Comparison of ENCODE assay signal across 1 cellular context in the genomic region with DNA sequence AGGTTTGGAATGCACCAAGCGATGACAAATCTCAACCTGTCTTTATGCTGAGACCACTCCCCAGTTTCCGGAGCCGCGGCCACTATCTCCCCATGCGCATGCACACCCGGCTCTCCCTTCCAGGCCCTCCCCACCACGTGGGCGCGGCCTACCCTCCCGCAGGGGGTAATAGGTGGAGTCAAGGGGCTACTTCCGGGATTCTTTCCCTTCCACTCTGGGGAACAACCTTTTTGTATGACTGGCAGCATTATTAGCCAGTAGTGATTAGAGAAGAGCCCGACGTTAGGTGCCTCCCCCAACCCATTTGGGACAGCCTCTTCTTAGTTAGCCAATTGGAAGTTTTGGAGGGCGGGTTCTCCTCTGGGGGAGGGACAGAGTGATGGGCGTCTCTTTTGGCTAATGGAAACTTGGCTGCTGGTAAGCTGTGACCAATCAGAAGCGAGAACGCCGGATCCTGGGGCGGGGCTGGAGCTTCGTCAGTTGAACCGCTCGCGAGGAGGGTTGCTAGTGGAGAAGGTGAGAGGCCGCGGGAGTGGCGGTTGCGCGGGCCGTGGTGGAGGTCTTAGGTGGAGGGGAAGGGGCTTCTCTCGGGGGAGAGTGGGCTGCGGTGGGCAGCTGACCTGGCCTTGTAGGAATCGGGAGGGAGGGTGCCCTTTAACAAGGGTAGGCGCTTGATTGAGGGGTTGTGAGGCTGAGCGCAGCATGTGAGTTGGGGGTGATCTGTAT.
TF ChIP-seq lines count a peak whose summit lies in the region.

A gene with protein sequence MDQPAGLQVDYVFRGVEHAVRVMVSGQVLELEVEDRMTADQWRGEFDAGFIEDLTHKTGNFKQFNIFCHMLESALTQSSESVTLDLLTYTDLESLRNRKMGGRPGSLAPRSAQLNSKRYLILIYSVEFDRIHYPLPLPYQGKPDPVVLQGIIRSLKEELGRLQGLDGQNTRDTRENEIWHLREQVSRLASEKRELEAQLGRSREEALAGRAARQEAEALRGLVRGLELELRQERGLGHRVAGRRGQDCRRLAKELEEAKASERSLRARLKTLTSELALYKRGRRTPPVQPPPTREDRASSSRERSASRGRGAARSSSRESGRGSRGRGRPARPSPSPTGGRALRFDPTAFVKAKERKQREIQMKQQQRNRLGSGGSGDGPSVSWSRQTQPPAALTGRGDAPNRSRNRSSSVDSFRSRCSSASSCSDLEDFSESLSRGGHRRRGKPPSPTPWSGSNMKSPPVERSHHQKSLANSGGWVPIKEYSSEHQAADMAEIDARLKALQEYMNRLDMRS (plus strand): TSS at position 479 of the 726 bp plus-strand sequence. CDS start 7,552 bp downstream, outside the sequence.

TF ChIP-seq in K562, 482 proteins besides CTCF, POLR2A, EP300 and RAD21 (continued from another document and continues in another):
- TF ChIP-seq, protein P1, sequence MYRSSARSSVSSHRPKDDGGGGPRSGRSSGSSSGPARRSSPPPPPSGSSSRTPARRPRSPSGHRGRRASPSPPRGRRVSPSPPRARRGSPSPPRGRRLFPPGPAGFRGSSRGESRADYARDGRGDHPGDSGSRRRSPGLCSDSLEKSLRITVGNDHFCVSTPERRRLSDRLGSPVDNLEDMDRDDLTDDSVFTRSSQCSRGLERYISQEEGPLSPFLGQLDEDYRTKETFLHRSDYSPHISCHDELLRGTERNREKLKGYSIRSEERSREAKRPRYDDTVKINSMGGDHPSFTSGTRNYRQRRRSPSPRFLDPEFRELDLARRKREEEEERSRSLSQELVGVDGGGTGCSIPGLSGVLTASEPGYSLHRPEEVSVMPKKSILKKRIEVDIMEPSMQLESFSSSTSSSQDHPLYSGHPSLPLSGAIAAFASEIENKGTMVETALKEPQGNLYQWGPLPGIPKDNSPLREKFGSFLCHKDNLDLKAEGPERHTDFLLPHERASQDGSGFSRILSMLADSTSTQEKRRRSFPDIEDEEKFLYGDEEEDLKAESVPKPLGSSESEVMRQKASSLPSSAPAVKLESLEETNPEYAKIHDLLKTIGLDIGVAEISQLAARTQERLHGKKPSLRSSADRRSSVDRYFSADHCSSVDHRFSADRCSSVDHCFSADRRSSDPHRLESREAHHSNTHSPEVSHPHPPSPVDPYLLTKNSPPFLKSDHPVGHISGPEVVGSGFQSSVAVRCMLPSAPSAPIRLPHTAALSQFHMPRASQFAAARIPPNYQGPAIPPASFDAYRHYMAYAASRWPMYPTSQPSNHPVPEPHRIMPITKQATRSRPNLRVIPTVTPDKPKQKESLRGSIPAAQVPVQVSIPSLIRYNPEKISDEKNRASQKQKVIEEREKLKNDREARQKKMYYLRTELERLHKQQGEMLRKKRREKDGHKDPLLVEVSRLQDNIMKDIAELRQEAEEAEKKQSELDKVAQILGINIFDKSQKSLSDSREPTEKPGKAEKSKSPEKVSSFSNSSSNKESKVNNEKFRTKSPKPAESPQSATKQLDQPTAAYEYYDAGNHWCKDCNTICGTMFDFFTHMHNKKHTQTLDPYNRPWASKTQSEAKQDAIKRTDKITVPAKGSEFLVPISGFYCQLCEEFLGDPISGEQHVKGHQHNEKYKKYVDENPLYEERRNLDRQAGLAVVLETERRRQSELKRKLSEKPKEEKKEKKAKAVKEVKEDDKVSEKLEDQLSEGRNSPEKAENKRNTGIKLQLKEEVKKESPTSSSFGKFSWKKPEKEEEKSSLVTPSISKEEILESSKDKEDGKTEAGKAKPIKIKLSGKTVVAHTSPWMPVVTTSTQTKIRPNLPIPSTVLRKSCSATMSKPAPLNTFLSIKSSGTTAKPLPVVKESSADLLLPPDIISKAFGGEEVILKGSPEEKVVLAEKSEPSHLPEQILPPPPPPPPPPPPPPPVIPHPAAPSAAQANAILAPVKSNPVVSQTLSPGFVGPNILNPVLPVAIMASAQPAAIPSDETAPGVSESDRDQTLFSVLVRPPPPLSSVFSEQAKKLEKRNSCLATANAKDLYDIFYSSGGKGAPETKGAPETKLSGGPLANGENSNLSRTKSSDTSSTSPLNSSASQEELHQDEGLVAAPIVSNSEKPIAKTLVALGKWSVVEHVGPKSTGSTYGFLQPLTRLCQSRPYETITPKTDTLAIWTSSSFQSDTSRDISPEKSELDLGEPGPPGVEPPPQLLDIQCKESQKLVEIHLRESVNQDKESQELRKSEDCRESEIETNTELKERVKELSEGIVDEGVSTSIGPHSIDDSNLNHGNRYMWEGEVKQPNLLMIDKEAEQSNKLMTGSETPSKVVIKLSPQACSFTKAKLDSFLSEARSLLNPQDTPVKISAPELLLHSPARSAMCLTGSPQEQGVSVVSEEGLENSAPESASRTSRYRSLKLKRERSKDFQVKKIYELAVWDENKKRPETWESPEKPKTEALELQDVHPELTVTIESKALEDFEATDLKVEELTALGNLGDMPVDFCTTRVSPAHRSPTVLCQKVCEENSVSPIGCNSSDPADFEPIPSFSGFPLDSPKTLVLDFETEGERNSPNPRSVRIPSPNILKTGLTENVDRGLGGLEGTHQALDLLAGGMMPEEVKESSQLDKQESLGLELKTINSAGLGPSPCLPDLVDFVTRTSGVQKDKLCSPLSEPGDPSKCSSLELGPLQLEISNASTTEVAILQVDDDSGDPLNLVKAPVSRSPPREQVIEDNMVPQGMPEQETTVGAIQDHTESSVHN (IDR thresholded peaks at IDR 0.05; ENCODE audit: borderline replicate concordance in 1 of 2, low read depth in 1 of 2) = no peak
- TF ChIP-seq, protein P2, sequence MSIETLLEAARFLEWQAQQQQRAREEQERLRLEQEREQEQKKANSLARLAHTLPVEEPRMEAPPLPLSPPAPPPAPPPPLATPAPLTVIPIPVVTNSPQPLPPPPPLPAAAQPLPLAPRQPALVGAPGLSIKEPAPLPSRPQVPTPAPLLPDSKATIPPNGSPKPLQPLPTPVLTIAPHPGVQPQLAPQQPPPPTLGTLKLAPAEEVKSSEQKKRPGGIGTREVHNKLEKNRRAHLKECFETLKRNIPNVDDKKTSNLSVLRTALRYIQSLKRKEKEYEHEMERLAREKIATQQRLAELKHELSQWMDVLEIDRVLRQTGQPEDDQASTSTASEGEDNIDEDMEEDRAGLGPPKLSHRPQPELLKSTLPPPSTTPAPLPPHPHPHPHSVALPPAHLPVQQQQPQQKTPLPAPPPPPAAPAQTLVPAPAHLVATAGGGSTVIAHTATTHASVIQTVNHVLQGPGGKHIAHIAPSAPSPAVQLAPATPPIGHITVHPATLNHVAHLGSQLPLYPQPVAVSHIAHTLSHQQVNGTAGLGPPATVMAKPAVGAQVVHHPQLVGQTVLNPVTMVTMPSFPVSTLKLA (conservative IDR thresholded peaks at IDR 0.05) = peak; percentile 98 to 99
- TF ChIP-seq, protein P3, sequence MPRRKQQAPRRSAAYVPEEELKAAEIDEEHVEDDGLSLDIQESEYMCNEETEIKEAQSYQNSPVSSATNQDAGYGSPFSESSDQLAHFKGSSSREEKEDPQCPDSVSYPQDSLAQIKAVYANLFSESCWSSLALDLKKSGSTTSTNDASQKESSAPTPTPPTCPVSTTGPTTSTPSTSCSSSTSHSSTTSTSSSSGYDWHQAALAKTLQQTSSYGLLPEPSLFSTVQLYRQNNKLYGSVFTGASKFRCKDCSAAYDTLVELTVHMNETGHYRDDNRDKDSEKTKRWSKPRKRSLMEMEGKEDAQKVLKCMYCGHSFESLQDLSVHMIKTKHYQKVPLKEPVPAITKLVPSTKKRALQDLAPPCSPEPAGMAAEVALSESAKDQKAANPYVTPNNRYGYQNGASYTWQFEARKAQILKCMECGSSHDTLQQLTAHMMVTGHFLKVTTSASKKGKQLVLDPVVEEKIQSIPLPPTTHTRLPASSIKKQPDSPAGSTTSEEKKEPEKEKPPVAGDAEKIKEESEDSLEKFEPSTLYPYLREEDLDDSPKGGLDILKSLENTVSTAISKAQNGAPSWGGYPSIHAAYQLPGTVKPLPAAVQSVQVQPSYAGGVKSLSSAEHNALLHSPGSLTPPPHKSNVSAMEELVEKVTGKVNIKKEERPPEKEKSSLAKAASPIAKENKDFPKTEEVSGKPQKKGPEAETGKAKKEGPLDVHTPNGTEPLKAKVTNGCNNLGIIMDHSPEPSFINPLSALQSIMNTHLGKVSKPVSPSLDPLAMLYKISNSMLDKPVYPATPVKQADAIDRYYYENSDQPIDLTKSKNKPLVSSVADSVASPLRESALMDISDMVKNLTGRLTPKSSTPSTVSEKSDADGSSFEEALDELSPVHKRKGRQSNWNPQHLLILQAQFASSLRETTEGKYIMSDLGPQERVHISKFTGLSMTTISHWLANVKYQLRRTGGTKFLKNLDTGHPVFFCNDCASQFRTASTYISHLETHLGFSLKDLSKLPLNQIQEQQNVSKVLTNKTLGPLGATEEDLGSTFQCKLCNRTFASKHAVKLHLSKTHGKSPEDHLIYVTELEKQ (CRISPR knock-in tag; IDR thresholded peaks at IDR 0.05) = no peak
- no peak for TF ChIP-seq ZNF3 (CRISPR knock-in tag; IDR thresholded peaks at IDR 0.05)
- no peak for TF ChIP-seq HOXB6 (CRISPR knock-in tag; IDR thresholded peaks at IDR 0.05; ENCODE audit: borderline replicate concordance)
- no peak for TF ChIP-seq ZEB2 (IDR thresholded peaks at IDR 0.05)
- TF ChIP-seq CREB1 (IDR thresholded peaks at IDR 0.05) = peak; percentile 70; the same call in 1 of the 2 replicates
- TF ChIP-seq CREB1 (CRISPR knock-in tag; IDR thresholded peaks at IDR 0.05) = peak; percentile 54
- TF ChIP-seq, protein P4, sequence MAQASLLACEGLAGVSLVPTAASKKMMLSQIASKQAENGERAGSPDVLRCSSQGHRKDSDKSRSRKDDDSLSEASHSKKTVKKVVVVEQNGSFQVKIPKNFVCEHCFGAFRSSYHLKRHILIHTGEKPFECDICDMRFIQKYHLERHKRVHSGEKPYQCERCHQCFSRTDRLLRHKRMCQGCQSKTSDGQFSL (CRISPR knock-in tag; IDR thresholded peaks at IDR 0.05) = no peak
- TF ChIP-seq, protein P4 (tag; IDR thresholded peaks at IDR 0.05) = no peak
- no peak for TF ChIP-seq RBM17 (IDR thresholded peaks at IDR 0.05; ENCODE audit: borderline replicate concordance, low read depth, low read length)
- TF ChIP-seq ZNF79 (CRISPR knock-in tag; IDR thresholded peaks at IDR 0.05; ENCODE audit: low read depth) = no peak
- TF ChIP-seq TAF7 (tag; IDR thresholded peaks at IDR 0.05) = peak; percentile 72; the same call in 1 of the 2 replicates
- TF ChIP-seq ZNF124 (CRISPR knock-in tag; IDR thresholded peaks at IDR 0.05) = no peak
- TF ChIP-seq, protein P5, sequence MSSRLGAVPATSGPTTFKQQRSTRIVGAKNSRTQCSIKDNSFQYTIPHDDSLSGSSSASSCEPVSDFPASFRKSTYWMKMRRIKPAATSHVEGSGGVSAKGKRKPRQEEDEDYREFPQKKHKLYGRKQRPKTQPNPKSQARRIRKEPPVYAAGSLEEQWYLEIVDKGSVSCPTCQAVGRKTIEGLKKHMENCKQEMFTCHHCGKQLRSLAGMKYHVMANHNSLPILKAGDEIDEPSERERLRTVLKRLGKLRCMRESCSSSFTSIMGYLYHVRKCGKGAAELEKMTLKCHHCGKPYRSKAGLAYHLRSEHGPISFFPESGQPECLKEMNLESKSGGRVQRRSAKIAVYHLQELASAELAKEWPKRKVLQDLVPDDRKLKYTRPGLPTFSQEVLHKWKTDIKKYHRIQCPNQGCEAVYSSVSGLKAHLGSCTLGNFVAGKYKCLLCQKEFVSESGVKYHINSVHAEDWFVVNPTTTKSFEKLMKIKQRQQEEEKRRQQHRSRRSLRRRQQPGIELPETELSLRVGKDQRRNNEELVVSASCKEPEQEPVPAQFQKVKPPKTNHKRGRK (tag; IDR thresholded peaks at IDR 0.05) = no peak
- peak; percentile 90 for TF ChIP-seq TBP (optimal IDR thresholded peaks at IDR 0.05; ENCODE audit: low read depth, low read length)
- TF ChIP-seq ETV5 (CRISPR knock-in tag; IDR thresholded peaks at IDR 0.05; ENCODE audit: low read depth) = no peak
- TF ChIP-seq, protein P6, sequence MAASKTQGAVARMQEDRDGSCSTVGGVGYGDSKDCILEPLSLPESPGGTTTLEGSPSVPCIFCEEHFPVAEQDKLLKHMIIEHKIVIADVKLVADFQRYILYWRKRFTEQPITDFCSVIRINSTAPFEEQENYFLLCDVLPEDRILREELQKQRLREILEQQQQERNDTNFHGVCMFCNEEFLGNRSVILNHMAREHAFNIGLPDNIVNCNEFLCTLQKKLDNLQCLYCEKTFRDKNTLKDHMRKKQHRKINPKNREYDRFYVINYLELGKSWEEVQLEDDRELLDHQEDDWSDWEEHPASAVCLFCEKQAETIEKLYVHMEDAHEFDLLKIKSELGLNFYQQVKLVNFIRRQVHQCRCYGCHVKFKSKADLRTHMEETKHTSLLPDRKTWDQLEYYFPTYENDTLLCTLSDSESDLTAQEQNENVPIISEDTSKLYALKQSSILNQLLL (CRISPR knock-in tag; IDR thresholded peaks at IDR 0.05; ENCODE audit: borderline replicate concordance) = no peak
- TF ChIP-seq, protein P7, sequence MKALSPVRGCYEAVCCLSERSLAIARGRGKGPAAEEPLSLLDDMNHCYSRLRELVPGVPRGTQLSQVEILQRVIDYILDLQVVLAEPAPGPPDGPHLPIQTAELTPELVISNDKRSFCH (CRISPR knock-in tag; IDR thresholded peaks at IDR 0.05) = no peak
- TF ChIP-seq, protein P7 (tag; IDR thresholded peaks at IDR 0.05) = no peak
- TF ChIP-seq, protein P8, sequence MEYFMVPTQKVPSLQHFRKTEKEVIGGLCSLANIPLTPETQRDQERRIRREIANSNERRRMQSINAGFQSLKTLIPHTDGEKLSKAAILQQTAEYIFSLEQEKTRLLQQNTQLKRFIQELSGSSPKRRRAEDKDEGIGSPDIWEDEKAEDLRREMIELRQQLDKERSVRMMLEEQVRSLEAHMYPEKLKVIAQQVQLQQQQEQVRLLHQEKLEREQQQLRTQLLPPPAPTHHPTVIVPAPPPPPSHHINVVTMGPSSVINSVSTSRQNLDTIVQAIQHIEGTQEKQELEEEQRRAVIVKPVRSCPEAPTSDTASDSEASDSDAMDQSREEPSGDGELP (CRISPR knock-in tag; IDR thresholded peaks at IDR 0.05; ENCODE audit: borderline replicate concordance) = peak; percentile 51; the same call in 1 of the 2 replicates
- no peak for TF ChIP-seq DPF2 (IDR thresholded peaks at IDR 0.05)
- TF ChIP-seq PHF20 (IDR thresholded peaks at IDR 0.05; ENCODE audit: partially characterized antibody) = peak; percentile 77
- TF ChIP-seq, protein P9, sequence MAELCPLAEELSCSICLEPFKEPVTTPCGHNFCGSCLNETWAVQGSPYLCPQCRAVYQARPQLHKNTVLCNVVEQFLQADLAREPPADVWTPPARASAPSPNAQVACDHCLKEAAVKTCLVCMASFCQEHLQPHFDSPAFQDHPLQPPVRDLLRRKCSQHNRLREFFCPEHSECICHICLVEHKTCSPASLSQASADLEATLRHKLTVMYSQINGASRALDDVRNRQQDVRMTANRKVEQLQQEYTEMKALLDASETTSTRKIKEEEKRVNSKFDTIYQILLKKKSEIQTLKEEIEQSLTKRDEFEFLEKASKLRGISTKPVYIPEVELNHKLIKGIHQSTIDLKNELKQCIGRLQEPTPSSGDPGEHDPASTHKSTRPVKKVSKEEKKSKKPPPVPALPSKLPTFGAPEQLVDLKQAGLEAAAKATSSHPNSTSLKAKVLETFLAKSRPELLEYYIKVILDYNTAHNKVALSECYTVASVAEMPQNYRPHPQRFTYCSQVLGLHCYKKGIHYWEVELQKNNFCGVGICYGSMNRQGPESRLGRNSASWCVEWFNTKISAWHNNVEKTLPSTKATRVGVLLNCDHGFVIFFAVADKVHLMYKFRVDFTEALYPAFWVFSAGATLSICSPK (IDR thresholded peaks at IDR 0.05; ENCODE audit: borderline replicate concordance) = no peak
- no peak for TF ChIP-seq FOXK1 (CRISPR knock-in tag; IDR thresholded peaks at IDR 0.05; ENCODE audit: borderline replicate concordance)
- TF ChIP-seq DMBX1 (CRISPR knock-in tag; IDR thresholded peaks at IDR 0.05; ENCODE audit: borderline replicate concordance) = no peak
- no peak for TF ChIP-seq THRAP3 (IDR thresholded peaks at IDR 0.05; ENCODE audit: borderline replicate concordance)
